12 cellular contexts compared by ENCODE assay signal in genomic region chr3:11556851-11557644, GRCh38.
A peak's percentile ranks its signal among the peaks of the same experiment; 100 is the strongest.
DNase-seq lines count a peak whose midpoint lies in the region; ATAC-seq and TF ChIP-seq lines count a peak whose summit lies in the region.
"Had no signal": no experiment of that assay in that cellular context is flagged by ENCODE, and none has a peak within 500 bp of the region (broad histone marks: within the 10 kb centered on the region; RNA-seq: fewer than 3 reads in every experiment).

No MANE protein-coding gene starts in this region.

- peak; percentile 70 for DNase-seq in AG08396 (ENCODE audit: low spot score)
- no peak for DNase-seq in T-helper 17 cell
- DNase-seq in foreskin fibroblast, result peak; percentile 74 to 84
- no peak for DNase-seq in osteocyte (ENCODE audit: extremely low spot score, unreplicated experiment)
- DNase-seq in OCI-M1 (lab: John Stamatoyannopoulos, UW), result no peak
- no peak for DNase-seq in DMS153 treated with DMSO at 0.1 percent for 48 hours (lab: John Stamatoyannopoulos, UW; ENCODE audit: unreplicated experiment)
- DNase-seq in stimulated activated CD4-positive, alpha-beta T cell treated with anti-CD3 and anti-CD28 coated beads, Interleukin-2, amount 100 ng/mL, for 24 hours, result no peak
- DNase-seq: CD4-positive, CD25-positive, alpha-beta regulatory T cell; MM.1S had no signal

- H3K9me3 ChIP-seq in T-helper 17 cell (ENCODE audit: control insufficient read depth, low read length, poor library complexity, severe bottlenecking), result no peaks in the 10 kb centered on the region

- H3K9me3 Mint-ChIP-seq in osteocyte (ENCODE audit: unreplicated experiment), result no peaks in the 10 kb centered on the region
- H3K9me3 Mint-ChIP-seq: CD4-positive, CD25-positive, alpha-beta regulatory T cell; stimulated activated memory B cell treated with anti-CD40 and anti-IgM and Interleukin-4, amounts not matched to agents 10 μg/mL and 1 μg/mL and 100 μg/mL, for 72 hours had no signal

- H3K27me3 Mint-ChIP-seq in T-helper 17 cell, result no peaks in the 10 kb centered on the region
- H3K27me3 Mint-ChIP-seq in osteocyte (ENCODE audit: unreplicated experiment), result no peaks in the 10 kb centered on the region
- H3K27me3 Mint-ChIP-seq: CD4-positive, CD25-positive, alpha-beta regulatory T cell; stimulated activated memory B cell treated with anti-CD40 and anti-IgM and Interleukin-4, amounts not matched to agents 10 μg/mL and 1 μg/mL and 100 μg/mL, for 72 hours had no signal

- H3K27ac Mint-ChIP-seq in T-helper 17 cell, result peak overlapping the region; percentile 24
- peak overlapping the region; percentile 79 for H3K27ac Mint-ChIP-seq in osteocyte (ENCODE audit: unreplicated experiment)
- H3K27ac Mint-ChIP-seq: stimulated activated memory B cell treated with anti-CD40 and anti-IgM and Interleukin-4, amounts not matched to agents 10 μg/mL and 1 μg/mL and 100 μg/mL, for 72 hours had no signal

- H3K4me1 Mint-ChIP-seq in T-helper 17 cell, result peaks cover 7% of the 10 kb centered on the region
- H3K4me1 Mint-ChIP-seq in osteocyte (ENCODE audit: unreplicated experiment), result peaks cover 88% of the 10 kb centered on the region
- H3K4me1 Mint-ChIP-seq: stimulated activated memory B cell treated with anti-CD40 and anti-IgM and Interleukin-4, amounts not matched to agents 10 μg/mL and 1 μg/mL and 100 μg/mL, for 72 hours had no signal

- no peak overlapping the region for H3K4me3 ChIP-seq in foreskin fibroblast (ENCODE audit: low read depth in 1 of 2, low read length in 2 of 2)
- H3K4me3 ChIP-seq: SK-N-MC had no signal

- TF ChIP-seq CTCF in foreskin fibroblast (IDR thresholded peaks at IDR 0.05; ENCODE audit: low read depth, low read length) (no peak), osteocyte (IDR thresholded peaks at IDR 0.05) (no peak)

- H3K4me3 Mint-ChIP-seq in T-helper 17 cell (no peak overlapping the region), osteocyte (ENCODE audit: unreplicated experiment) (no peak overlapping the region)
- H3K4me3 Mint-ChIP-seq: CD4-positive, CD25-positive, alpha-beta regulatory T cell; stimulated activated memory B cell treated with anti-CD40 and anti-IgM and Interleukin-4, amounts not matched to agents 10 μg/mL and 1 μg/mL and 100 μg/mL, for 72 hours had no signal

- H3K36me3 Mint-ChIP-seq in T-helper 17 cell (ENCODE audit: low read depth) (peaks cover 2% of the 10 kb centered on the region), osteocyte (ENCODE audit: unreplicated experiment) (peaks cover 49% of the 10 kb centered on the region)

- ATAC-seq in T-helper 17 cell (no peak), HG02938 (IDR thresholded peaks at IDR 0.05; ENCODE audit: unreplicated experiment) (no peak)
- ATAC-seq: stimulated activated memory B cell treated with anti-CD40 and anti-IgM and Interleukin-4, amounts not matched to agents 10 μg/mL and 1 μg/mL and 100 μg/mL, for 72 hours had no signal

Comparison
In these comparisons a context has a peak if more than half of its experiments do, and no peak if none do; other contexts are left out.
1. DNase-seq: peak in AG08396 (single experiment) and foreskin fibroblast (2 of 2); none in T-helper 17 cell (0 of 3), osteocyte (single experiment), OCI-M1 (single experiment), DMS153 treated with DMSO at 0.1 percent for 48 hours (single experiment) and stimulated activated CD4-positive, alpha-beta T cell treated with anti-CD3 and anti-CD28 coated beads, Interleukin-2, amount 100 ng/mL, for 24 hours (0 of 2).